Comparison of ENCODE assay signal across 17 cellular contexts in the genomic region with DNA sequence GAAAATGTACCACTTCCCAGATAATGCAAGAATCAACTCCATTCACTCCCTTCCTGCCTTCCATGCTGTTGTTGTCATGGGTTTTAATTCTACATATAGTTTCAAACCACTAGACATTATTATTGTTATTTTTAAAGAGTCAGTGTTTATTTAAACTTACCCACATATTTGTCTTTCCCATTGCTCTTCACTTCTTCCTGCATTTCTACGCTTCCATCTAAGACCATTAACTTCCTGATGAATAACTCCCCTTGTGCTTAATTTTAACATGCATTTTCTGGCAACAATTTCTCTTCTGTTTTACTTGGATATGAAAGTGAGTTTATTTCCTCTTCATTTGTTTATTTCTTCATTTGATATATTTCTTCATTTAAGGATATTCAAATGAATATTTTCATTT.
DNase-seq lines count a peak whose midpoint lies in the region; ATAC-seq, FAIRE-seq and TF ChIP-seq lines count a peak whose summit lies in the region.
"Had no signal": no experiment of that assay in that cellular context is flagged by ENCODE, and none has a peak within 500 bp of the region (broad histone marks: within the 10 kb centered on the region; RNA-seq: fewer than 3 reads in every experiment).

No MANE protein-coding gene starts in this region.

- no peak overlapping the region for H3K4me2 ChIP-seq in astrocyte (ENCODE audit: low read length)
- H3K4me2 ChIP-seq: BLaER1 treated with 17β-estradiol and CSF1 and Interleukin-3, amounts not matched to agents 10 nM and 100 nM had no signal

- H3K9me3 ChIP-seq in astrocyte (ENCODE audit: insufficient read depth, low read depth, low read length): no peaks in the 10 kb centered on the region
- H3K9me3 ChIP-seq: HAP-1 had no signal

- H3K36me3 Mint-ChIP-seq in astrocyte (ENCODE audit: low read depth, unreplicated experiment): no peaks in the 10 kb centered on the region
- H3K36me3 Mint-ChIP-seq: CD4-positive, CD25-positive, alpha-beta regulatory T cell had no signal

- no peak for TF ChIP-seq CTCF in astrocyte (IDR thresholded peaks at IDR 0.05; ENCODE audit: insufficient read depth, low read depth, low read length)
- TF ChIP-seq CTCF in choroid plexus epithelial cell (conservative IDR thresholded peaks at IDR 0.05; ENCODE audit: low read depth, low read length): no peak

- H2AFZ ChIP-seq in astrocyte (ENCODE audit: low read depth, low read length): no peak overlapping the region

- no peaks in the 10 kb centered on the region for H3K4me1 ChIP-seq in astrocyte (ENCODE audit: insufficient read depth, low read length)
- H3K4me1 ChIP-seq: BLaER1 treated with 17β-estradiol and CSF1 and Interleukin-3, amounts not matched to agents 10 nM and 100 nM; HAP-1 had no signal

- no peak overlapping the region for H3K4me3 ChIP-seq in astrocyte (ENCODE audit: insufficient read depth, low read depth, low read length)
- no peak overlapping the region for H3K4me3 ChIP-seq in choroid plexus epithelial cell (ENCODE audit: low read depth, low read length)
- H3K4me3 ChIP-seq: BLaER1 treated with 17β-estradiol and CSF1 and Interleukin-3, amounts not matched to agents 10 nM and 100 nM; HAP-1 had no signal

- H3K9me3 Mint-ChIP-seq in astrocyte (ENCODE audit: unreplicated experiment): no peaks in the 10 kb centered on the region
- H3K9me3 Mint-ChIP-seq: CD4-positive, CD25-positive, alpha-beta regulatory T cell; HFFc6 had no signal

- FAIRE-seq in astrocyte (lab: Jason Lieb, UNC): no peak
- FAIRE-seq: GM12892, H1 had no signal

- H3K9ac ChIP-seq in astrocyte (ENCODE audit: low read length): no peak overlapping the region
- H3K9ac ChIP-seq: BLaER1 treated with 17β-estradiol and CSF1 and Interleukin-3, amounts not matched to agents 10 nM and 100 nM had no signal

- peak; percentile 54 for DNase-seq in COLO829 (ENCODE audit: low spot score)
- DNase-seq in astrocyte (ENCODE audit: low read depth): peak; percentile 10
- peak; percentile 2 for DNase-seq in choroid plexus epithelial cell (ENCODE audit: low read depth)
- peak; percentile 65 for DNase-seq in kidney glomerular epithelial cell (lab: John Stamatoyannopoulos, UW)
- DNase-seq in ACHN: no peak
- no peak for DNase-seq in cortex of kidney (lab: John Stamatoyannopoulos, UW)
- DNase-seq in HCEC 1CT: no peak
- DNase-seq: CD4-positive, CD25-positive, alpha-beta regulatory T cell; DMS79; GDM1; HFFc6 had no signal

- H4K20me1 ChIP-seq in astrocyte (ENCODE audit: insufficient read depth, low read length): no peaks in the 10 kb centered on the region
- H4K20me1 ChIP-seq: BLaER1 treated with 17β-estradiol and CSF1 and Interleukin-3, amounts not matched to agents 10 nM and 100 nM had no signal

- in situ Hi-C loops in ACHN (cut with HindIII; ENCODE audit: low pct_ligation_motif_present, low pct_unique_long_range_greater_than_20kb, low sequenced_read_pairs): no loop called here

- H3K4me3 Mint-ChIP-seq in astrocyte (ENCODE audit: unreplicated experiment): no peak overlapping the region
- H3K4me3 Mint-ChIP-seq: CD4-positive, CD25-positive, alpha-beta regulatory T cell; HFFc6 had no signal

- H3K27ac ChIP-seq in astrocyte (ENCODE audit: low read depth, low read length): no peak overlapping the region
- H3K27ac ChIP-seq: 22Rv1; BLaER1 treated with 17β-estradiol and CSF1 and Interleukin-3, amounts not matched to agents 10 nM and 100 nM had no signal

- no peak for ATAC-seq in HG03571 (IDR thresholded peaks at IDR 0.05; ENCODE audit: unreplicated experiment)

- no peaks in the 10 kb centered on the region for H3K36me3 ChIP-seq in astrocyte (ENCODE audit: insufficient read depth, low read length)
- H3K36me3 ChIP-seq: BLaER1 treated with 17β-estradiol and CSF1 and Interleukin-3, amounts not matched to agents 10 nM and 100 nM; HAP-1 had no signal

- H3K27me3 ChIP-seq in astrocyte (ENCODE audit: insufficient read depth, low read length): peaks cover 10% of the 10 kb centered on the region
- H3K27me3 ChIP-seq: BLaER1 treated with 17β-estradiol and CSF1 and Interleukin-3, amounts not matched to agents 10 nM and 100 nM had no signal

- H3K27ac Mint-ChIP-seq in astrocyte (ENCODE audit: unreplicated experiment): no peak overlapping the region
- H3K27ac Mint-ChIP-seq: CD4-positive, CD25-positive, alpha-beta regulatory T cell; HFFc6 had no signal

- H3K27me3 Mint-ChIP-seq in astrocyte (ENCODE audit: low read depth, unreplicated experiment): no peaks in the 10 kb centered on the region
- H3K27me3 Mint-ChIP-seq: CD4-positive, CD25-positive, alpha-beta regulatory T cell had no signal

- no peaks in the 10 kb centered on the region for H3K79me2 ChIP-seq in astrocyte (ENCODE audit: insufficient read depth, low read length)

- no peaks in the 10 kb centered on the region for H3K4me1 Mint-ChIP-seq in astrocyte (ENCODE audit: low read depth, unreplicated experiment)

Comparison
In these comparisons a context has a peak if more than half of its experiments do, and no peak if none do; other contexts are left out.
1. DNase-seq: peak in COLO829 (single experiment), astrocyte (single experiment), choroid plexus epithelial cell (single experiment) and kidney glomerular epithelial cell (single experiment); none in ACHN (single experiment), cortex of kidney (single experiment) and HCEC 1CT (single experiment).